In the genomic region with DNA sequence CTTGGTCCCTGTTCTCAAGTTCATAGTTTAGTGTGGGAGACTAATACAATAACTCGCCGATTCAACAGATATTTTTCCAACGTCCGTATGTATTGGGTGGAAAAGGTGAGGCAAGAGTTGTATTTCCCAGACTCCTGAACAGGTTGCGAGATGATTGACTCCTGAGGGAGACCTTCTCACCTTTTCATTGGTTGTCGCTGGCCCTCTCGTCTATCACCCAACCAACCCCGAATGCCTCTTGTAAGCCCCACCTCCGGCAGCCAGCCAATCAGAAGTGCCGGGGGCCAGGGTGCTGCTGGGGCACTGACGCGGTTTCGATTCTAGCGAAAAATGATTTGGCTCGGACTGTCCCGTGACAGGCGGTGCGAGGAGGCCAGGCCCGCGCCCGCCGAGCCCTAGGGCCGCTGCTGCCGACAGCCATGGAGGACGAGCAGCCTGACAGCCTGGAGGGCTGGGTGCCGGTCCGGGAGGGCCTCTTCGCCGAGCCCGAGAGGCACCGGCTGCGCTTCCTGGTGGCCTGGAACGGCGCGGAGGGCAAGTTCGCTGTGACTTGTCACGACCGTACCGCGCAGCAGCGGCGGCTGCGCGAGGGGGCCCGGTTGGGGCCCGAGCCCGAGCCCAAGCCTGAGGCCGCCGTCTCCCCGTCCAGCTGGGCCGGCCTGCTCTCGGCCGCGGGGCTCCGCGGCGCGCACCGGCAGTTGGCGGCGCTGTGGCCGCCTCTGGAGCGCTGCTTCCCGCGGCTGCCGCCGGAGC, we compare ENCODE assay signal across 8 cellular contexts. TPM values are rescaled to one million over a fixed set of nuclear protein-coding genes. Genes with fewer than 3 reads are reported as not detected.
DNase-seq lines count a peak whose midpoint lies in the region; ATAC-seq lines count a peak whose summit lies in the region.

Gene WHAMM, plus strand, starts transcription at position 321 of the 753 bp plus-strand sequence. Its CDS starts 99 bp downstream, at position 420.

- peaks cover 20% of the 10 kb centered on the region for H3K4me1 Mint-ChIP-seq in activated CD4-positive, alpha-beta T cell treated with anti-CD3 and anti-CD28 coated beads, Interleukin-2, amount 10 ng/mL, durations not matched to agents 24 days and 14 days

- peaks cover 14% of the 10 kb centered on the region for H3K27me3 Mint-ChIP-seq in activated CD4-positive, alpha-beta T cell treated with anti-CD3 and anti-CD28 coated beads, Interleukin-2, amount 10 ng/mL, durations not matched to agents 24 days and 14 days

- no peaks in the 10 kb centered on the region for H3K27me3 ChIP-seq in BLaER1 treated with 17β-estradiol and CSF1 and Interleukin-3, amounts not matched to agents 10 nM and 100 nM

- intact Hi-C loops in activated CD4-positive, alpha-beta T cell treated with anti-CD3 and anti-CD28 coated beads, Interleukin-2, amount 10 ng/mL, durations not matched to agents 24 days and 14 days (cut with micrococcal nuclease): loop anchor here (1.0 to 5.0 kb wide), 5 partner anchors 59 to 389 kb away; partner anchors contain the start of genes C15orf40 and RPS17

- DNase-seq in NCI-H526 (lab: John Stamatoyannopoulos, UW) (peak; percentile 99), cortex of kidney (lab: John Stamatoyannopoulos, UW) (peak; percentile 54), left kidney (ENCODE audit: low read depth, low spot score) (peak; percentile 99)
- peak; percentile 99 for DNase-seq in activated CD4-positive, alpha-beta T cell treated with anti-CD3 and anti-CD28 coated beads, Interleukin-2, amount 10 ng/mL, durations not matched to agents 24 days and 14 days
- DNase-seq in stimulated activated CD4-positive, alpha-beta T cell treated with anti-CD3 and anti-CD28 coated beads, Interleukin-2, amount 100 ng/mL, for 24 hours: peak; percentile 93 to 96

- peak within 1 kb of the TSS; percentile 94 to 100 (median 99) for H3K27ac ChIP-seq in BLaER1 treated with 17β-estradiol and CSF1 and Interleukin-3, amounts not matched to agents 10 nM and 100 nM

- H3K27ac Mint-ChIP-seq in activated CD4-positive, alpha-beta T cell treated with anti-CD3 and anti-CD28 coated beads, Interleukin-2, amount 10 ng/mL, durations not matched to agents 24 days and 14 days: peak within 1 kb of the TSS; percentile 95

- H4K20me1 ChIP-seq in BLaER1 treated with 17β-estradiol and CSF1 and Interleukin-3, amounts not matched to agents 10 nM and 100 nM: peaks cover 16 to 47% (median 39%) of the 10 kb centered on the region in 11 experiments; a peak in 20 of 22 replicates

- peaks cover 16 to 27% (median 24%) of the 10 kb centered on the region in 11 experiments for H3K36me3 ChIP-seq in BLaER1 treated with 17β-estradiol and CSF1 and Interleukin-3, amounts not matched to agents 10 nM and 100 nM

- H3K9ac ChIP-seq in BLaER1 treated with 17β-estradiol and CSF1 and Interleukin-3, amounts not matched to agents 10 nM and 100 nM: peak within 1 kb of the TSS; percentile 94 to 100 (median 98)

- peak within 1 kb of the TSS; percentile 88 to 99 (median 98) for H3K4me3 ChIP-seq in BLaER1 treated with 17β-estradiol and CSF1 and Interleukin-3, amounts not matched to agents 10 nM and 100 nM

- no peaks in the 10 kb centered on the region for H3K9me3 Mint-ChIP-seq in activated CD4-positive, alpha-beta T cell treated with anti-CD3 and anti-CD28 coated beads, Interleukin-2, amount 10 ng/mL, durations not matched to agents 24 days and 14 days

- H3K9me3 ChIP-seq in BLaER1 treated with 17β-estradiol and CSF1 and Interleukin-3, amounts not matched to agents 10 nM and 100 nM (replicated peaks in 1 of 11): no peaks in the 10 kb centered on the region

- H3K4me1 ChIP-seq in BLaER1 treated with 17β-estradiol and CSF1 and Interleukin-3, amounts not matched to agents 10 nM and 100 nM: peaks cover 48 to 67% (median 60%) of the 10 kb centered on the region in 10 experiments

- peak; percentile 90 for ATAC-seq in GM19324 (IDR thresholded peaks at IDR 0.05; ENCODE audit: low FRiP score, unreplicated experiment)
- peak; percentile 55 for ATAC-seq in HG03469 (IDR thresholded peaks at IDR 0.05; ENCODE audit: unreplicated experiment)

- peak within 1 kb of the TSS; percentile 70 to 93 (median 85) for H3K4me2 ChIP-seq in BLaER1 treated with 17β-estradiol and CSF1 and Interleukin-3, amounts not matched to agents 10 nM and 100 nM

- peak within 1 kb of the TSS; percentile 88 for H3K4me3 Mint-ChIP-seq in activated CD4-positive, alpha-beta T cell treated with anti-CD3 and anti-CD28 coated beads, Interleukin-2, amount 10 ng/mL, durations not matched to agents 24 days and 14 days

- H3K36me3 Mint-ChIP-seq in activated CD4-positive, alpha-beta T cell treated with anti-CD3 and anti-CD28 coated beads, Interleukin-2, amount 10 ng/mL, durations not matched to agents 24 days and 14 days (ENCODE audit: low read depth): peaks cover 22% of the 10 kb centered on the region

RNA-seq across cellular contexts. Expression of gene WHAMM, which starts in this region (rescaled TPM):
- 5.1 and 6.7 TPM in 2 replicates for total RNA-seq in activated CD4-positive, alpha-beta T cell treated with anti-CD3 and anti-CD28 coated beads, Interleukin-2, amount 10 ng/mL, durations not matched to agents 24 days and 14 days

Comparison
In these comparisons a context has a peak if more than half of its experiments do, and no peak if none do; other contexts are left out.
1. Peak in every context shown above with its lines: DNase-seq, ATAC-seq, H3K4me3 ChIP-seq and H3K27ac ChIP-seq.